ENCODE assay signal across 9 cellular contexts in the genomic region with DNA sequence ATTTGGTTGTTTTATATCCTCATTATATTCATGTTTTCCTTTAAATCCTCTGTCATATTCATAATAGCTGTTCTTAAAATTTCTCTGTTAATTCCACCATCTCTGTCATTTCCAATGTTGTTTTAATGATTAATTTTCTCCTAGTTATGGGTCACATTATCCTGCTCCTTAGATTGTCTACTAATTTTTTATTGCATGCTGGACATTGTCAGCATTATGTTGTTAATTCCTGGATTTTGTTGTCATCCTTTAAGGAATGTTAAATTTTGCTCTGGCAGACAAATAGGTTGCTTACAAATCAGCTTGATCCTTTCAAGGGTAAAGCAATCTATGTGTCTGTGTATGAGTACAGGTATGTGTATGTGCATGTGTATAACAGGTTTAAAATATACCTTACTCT.
"Had no signal": no experiment of that assay in that cellular context is flagged by ENCODE, and none has a peak within 500 bp of the region (broad histone marks: within the 10 kb centered on the region; RNA-seq: fewer than 3 reads in every experiment).

No MANE protein-coding gene starts in this region.

- ATAC-seq: HepG2, K562 had no signal

- FAIRE-seq: HepG2, HTR-8/SVneo, K562 had no signal

- H3K4me3 Mint-ChIP-seq: IgD-negative memory B cell had no signal

- H3K4me3 ChIP-seq: K562 had no signal

- H3K27ac ChIP-seq: HL-60, KMS-11 had no signal

- H3K27ac Mint-ChIP-seq: IgD-negative memory B cell had no signal

- DNase-seq: IMR-90, KBM-7, KG1 had no signal
